10 cellular contexts compared by ENCODE assay signal in genomic region chr1:92411511-92411910, GRCh38.
DNase-seq lines count a peak whose midpoint lies in the region; ATAC-seq and TF ChIP-seq lines count a peak whose summit lies in the region.
"Had no signal": no experiment of that assay in that cellular context is flagged by ENCODE, and none has a peak within 500 bp of the region (broad histone marks: within the 10 kb centered on the region; RNA-seq: fewer than 3 reads in every experiment).

No MANE protein-coding gene starts in this region.

- no peak for ATAC-seq in GM18517 (IDR thresholded peaks at IDR 0.05; ENCODE audit: unreplicated experiment)
- ATAC-seq in GM18519 (IDR thresholded peaks at IDR 0.05; ENCODE audit: low FRiP score, unreplicated experiment), result no peak
- ATAC-seq: gastroesophageal sphincter, natural killer cell had no signal

- CTCF ChIA-PET in activated CD4-positive, alpha-beta T cell treated with anti-CD3 and anti-CD28 coated beads, Interleukin-2, amount 10 ng/mL, durations not matched to agents 7 days and 5 days (lab: Charles Lee), result interaction anchor here (0.5 kb wide), 1 partner anchor 49 kb away, joined by 3 read pairs; no protein-coding TSS in a partner anchor

- H3K36me3 Mint-ChIP-seq in activated CD4-positive, alpha-beta T cell treated with anti-CD3 and anti-CD28 coated beads, Interleukin-2, amount 10 ng/mL, durations not matched to agents 7 days and 5 days (ENCODE audit: low read depth), result no peaks in the 10 kb centered on the region
- H3K36me3 Mint-ChIP-seq: natural killer cell had no signal

- DNase-seq in SIG-M5 treated with dmso at 0.1 percent for 504 hours (lab: John Stamatoyannopoulos, UW; ENCODE audit: unreplicated experiment) (peak; percentile 41), SIG-M5 (lab: John Stamatoyannopoulos, UW) (no peak), HFF-Myc (ENCODE audit: extremely low read depth, low read depth) (peak; percentile 80), islet precursor cell (peak; percentile 80), putamen (ENCODE audit: low spot score) (no peak)
- DNase-seq in activated CD4-positive, alpha-beta T cell treated with anti-CD3 and anti-CD28 coated beads, Interleukin-2, amount 10 ng/mL, durations not matched to agents 7 days and 5 days, result peak; percentile 7
- DNase-seq: natural killer cell had no signal

- H3K4me1 Mint-ChIP-seq in activated CD4-positive, alpha-beta T cell treated with anti-CD3 and anti-CD28 coated beads, Interleukin-2, amount 10 ng/mL, durations not matched to agents 7 days and 5 days, result peaks cover 38% of the 10 kb centered on the region

- H3K27ac Mint-ChIP-seq in activated CD4-positive, alpha-beta T cell treated with anti-CD3 and anti-CD28 coated beads, Interleukin-2, amount 10 ng/mL, durations not matched to agents 7 days and 5 days, result peak overlapping the region; percentile 67

- H3K4me3 Mint-ChIP-seq in activated CD4-positive, alpha-beta T cell treated with anti-CD3 and anti-CD28 coated beads, Interleukin-2, amount 10 ng/mL, durations not matched to agents 7 days and 5 days, result no peak overlapping the region
- H3K4me3 Mint-ChIP-seq: natural killer cell had no signal

- POLR2A ChIA-PET in activated CD4-positive, alpha-beta T cell treated with anti-CD3 and anti-CD28 coated beads, Interleukin-2, amount 10 ng/mL, durations not matched to agents 7 days and 5 days (lab: Charles Lee), result interaction anchor here (0.7 kb wide), 2 partner anchors 64 to 159 kb away, joined by 3 read pairs; no protein-coding TSS in a partner anchor

- no peaks in the 10 kb centered on the region for H3K9me3 Mint-ChIP-seq in activated CD4-positive, alpha-beta T cell treated with anti-CD3 and anti-CD28 coated beads, Interleukin-2, amount 10 ng/mL, durations not matched to agents 7 days and 5 days
- H3K9me3 Mint-ChIP-seq: natural killer cell had no signal

- H3K4me3 ChIP-seq in HFF-Myc (replicated peaks; ENCODE audit: low read depth, low read length), result no peak overlapping the region
- H3K4me3 ChIP-seq: gastroesophageal sphincter had no signal

- no peak for TF ChIP-seq CTCF in HFF-Myc (IDR thresholded peaks at IDR 0.05; ENCODE audit: low read depth, low read length, missing control alignments)

- no peaks in the 10 kb centered on the region for H3K27me3 Mint-ChIP-seq in activated CD4-positive, alpha-beta T cell treated with anti-CD3 and anti-CD28 coated beads, Interleukin-2, amount 10 ng/mL, durations not matched to agents 7 days and 5 days

Comparison
In these comparisons a context has a peak if more than half of its experiments do, and no peak if none do; other contexts are left out.
1. DNase-seq: peak in SIG-M5 treated with dmso at 0.1 percent for 504 hours (single experiment), HFF-Myc (single experiment), activated CD4-positive, alpha-beta T cell treated with anti-CD3 and anti-CD28 coated beads, Interleukin-2, amount 10 ng/mL, durations not matched to agents 7 days and 5 days (single experiment) and islet precursor cell (single experiment); none in SIG-M5 (single experiment) and putamen (single experiment).